Comparison of ENCODE assay signal across 1 cellular context in genomic region chr2:70070557-70071268, GRCh38.
TF ChIP-seq lines count a peak whose summit lies in the region.

No MANE protein-coding gene starts in this region.

TF ChIP-seq in WTC11, 78 proteins besides CTCF, POLR2A, EP300 and RAD21 (continued from another document):
- no peak for TF ChIP-seq ELF4 (CRISPR knock-in tag; IDR thresholded peaks at IDR 0.05; ENCODE audit: low read depth)
- TF ChIP-seq, protein P1, sequence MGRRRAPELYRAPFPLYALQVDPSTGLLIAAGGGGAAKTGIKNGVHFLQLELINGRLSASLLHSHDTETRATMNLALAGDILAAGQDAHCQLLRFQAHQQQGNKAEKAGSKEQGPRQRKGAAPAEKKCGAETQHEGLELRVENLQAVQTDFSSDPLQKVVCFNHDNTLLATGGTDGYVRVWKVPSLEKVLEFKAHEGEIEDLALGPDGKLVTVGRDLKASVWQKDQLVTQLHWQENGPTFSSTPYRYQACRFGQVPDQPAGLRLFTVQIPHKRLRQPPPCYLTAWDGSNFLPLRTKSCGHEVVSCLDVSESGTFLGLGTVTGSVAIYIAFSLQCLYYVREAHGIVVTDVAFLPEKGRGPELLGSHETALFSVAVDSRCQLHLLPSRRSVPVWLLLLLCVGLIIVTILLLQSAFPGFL (CRISPR knock-in tag; IDR thresholded peaks at IDR 0.05; ENCODE audit: borderline replicate concordance), result no peak
- TF ChIP-seq ARID4B (CRISPR knock-in tag; IDR thresholded peaks at IDR 0.05; ENCODE audit: borderline replicate concordance), result no peak
- no peak for TF ChIP-seq TP53 (CRISPR knock-in tag; IDR thresholded peaks at IDR 0.05)
- TF ChIP-seq SMAD4 (CRISPR knock-in tag; IDR thresholded peaks at IDR 0.05), result no peak
- TF ChIP-seq E2F1 (CRISPR knock-in tag; IDR thresholded peaks at IDR 0.05), result no peak
